9 cellular contexts compared by ENCODE assay signal in genomic region chr7:131103997-131104396, GRCh38.
A peak's percentile ranks its signal among the peaks of the same experiment; 100 is the strongest.
DNase-seq lines count a peak whose midpoint lies in the region; ATAC-seq, FAIRE-seq and TF ChIP-seq lines count a peak whose summit lies in the region.
"Had no signal": no experiment of that assay in that cellular context is flagged by ENCODE, and none has a peak within 500 bp of the region (broad histone marks: within the 10 kb centered on the region; RNA-seq: fewer than 3 reads in every experiment).

No MANE protein-coding gene starts in this region.

- H3K79me2 ChIP-seq in astrocyte (ENCODE audit: insufficient read depth, low read length) = peaks cover 5% of the 10 kb centered on the region

- TF ChIP-seq POLR2A in GM18505 (IDR thresholded peaks at IDR 0.05; ENCODE audit: borderline replicate concordance, extremely low read depth, insufficient read depth, insufficient read length) = no peak

- no peak for TF ChIP-seq CTCF in left ventricle myocardium inferior (IDR thresholded peaks at IDR 0.05; ENCODE audit: borderline replicate concordance)
- no peak for TF ChIP-seq CTCF in astrocyte (IDR thresholded peaks at IDR 0.05; ENCODE audit: insufficient read depth, low read depth, low read length)
- no peak for TF ChIP-seq CTCF in WERI-Rb-1 (IDR thresholded peaks at IDR 0.05; ENCODE audit: low read depth, low read length)

- H2AFZ ChIP-seq in astrocyte (ENCODE audit: low read depth, low read length) = no peak overlapping the region

- no peaks in the 10 kb centered on the region for H3K9me3 ChIP-seq in left ventricle myocardium inferior (replicated peaks)
- no peaks in the 10 kb centered on the region for H3K9me3 ChIP-seq in astrocyte (ENCODE audit: insufficient read depth, low read depth, low read length)
- no peaks in the 10 kb centered on the region for H3K9me3 ChIP-seq in WERI-Rb-1 (ENCODE audit: severe bottlenecking)

- H3K4me1 ChIP-seq in left ventricle myocardium inferior (peaks cover 92% of the 10 kb centered on the region), astrocyte (ENCODE audit: insufficient read depth, low read length) (peaks cover 19% of the 10 kb centered on the region)

- H3K4me3 Mint-ChIP-seq in astrocyte (ENCODE audit: unreplicated experiment) = peak overlapping the region; percentile 93

- H3K4me3 ChIP-seq in left ventricle myocardium inferior (peak overlapping the region; percentile 91), astrocyte (ENCODE audit: insufficient read depth, low read depth, low read length) (no peak overlapping the region), WERI-Rb-1 (ENCODE audit: low read depth, low read length) (no peak overlapping the region)

- H3K27me3 ChIP-seq in left ventricle myocardium inferior (ENCODE audit: low read depth) = no peaks in the 10 kb centered on the region
- H3K27me3 ChIP-seq in astrocyte (ENCODE audit: insufficient read depth, low read length) = no peaks in the 10 kb centered on the region
- H3K27me3 ChIP-seq in WERI-Rb-1 (ENCODE audit: insufficient read depth, low read depth, severe bottlenecking) = peaks cover 17% of the 10 kb centered on the region

- no peaks in the 10 kb centered on the region for H3K27me3 Mint-ChIP-seq in astrocyte (ENCODE audit: low read depth, unreplicated experiment)

- no peak overlapping the region for H3K9ac ChIP-seq in astrocyte (ENCODE audit: low read length)

- H3K36me3 ChIP-seq in left ventricle myocardium inferior (peaks cover 24% of the 10 kb centered on the region), astrocyte (ENCODE audit: insufficient read depth, low read length) (no peaks in the 10 kb centered on the region), WERI-Rb-1 (no peaks in the 10 kb centered on the region)

- H3K27ac Mint-ChIP-seq in astrocyte (ENCODE audit: unreplicated experiment) = peak overlapping the region; percentile 72

- no peaks in the 10 kb centered on the region for H3K9me3 Mint-ChIP-seq in astrocyte (ENCODE audit: unreplicated experiment)

- H3K4me1 Mint-ChIP-seq in astrocyte (ENCODE audit: low read depth, unreplicated experiment) = peaks cover 30% of the 10 kb centered on the region

- peak overlapping the region; percentile 0 for H3K4me2 ChIP-seq in astrocyte (ENCODE audit: low read length)

- peaks cover 16% of the 10 kb centered on the region for H3K36me3 Mint-ChIP-seq in astrocyte (ENCODE audit: low read depth, unreplicated experiment)

- no peak for ATAC-seq in left cardiac atrium
- no peak for ATAC-seq in HG03442 (IDR thresholded peaks at IDR 0.05; ENCODE audit: unreplicated experiment)
- no peak for ATAC-seq in GM18505 (IDR thresholded peaks at IDR 0.05; ENCODE audit: unreplicated experiment)

- intact Hi-C loops in left ventricle myocardium inferior (cut with micrococcal nuclease) = loop anchor here (10.0 kb wide), 1 partner anchor 201 kb away; no protein-coding TSS in a partner anchor
- intact Hi-C loops in left cardiac atrium (cut with DNase I) = no loop called here

- H3K27ac ChIP-seq in left ventricle myocardium inferior (replicated peaks) = peak overlapping the region; percentile 99
- no peak overlapping the region for H3K27ac ChIP-seq in astrocyte (ENCODE audit: low read depth, low read length)
- no peak overlapping the region for H3K27ac ChIP-seq in WERI-Rb-1

- DNase-seq in left ventricle myocardium inferior = no peak
- DNase-seq in left cardiac atrium = no peak
- peak; percentile 90 for DNase-seq in astrocyte (ENCODE audit: low read depth)
- DNase-seq in medulla oblongata (ENCODE audit: extremely low spot score) = peak; percentile 33
- peak; percentile 5 for DNase-seq in urothelium cell line (ENCODE audit: low spot score)
- no peak for DNase-seq in WERI-Rb-1

- peaks cover 34% of the 10 kb centered on the region for H4K20me1 ChIP-seq in astrocyte (ENCODE audit: insufficient read depth, low read length)

- FAIRE-seq in astrocyte (lab: Jason Lieb, UNC) (peak; percentile 13), urothelium cell line (lab: Jason Lieb, UNC) (no peak)
- FAIRE-seq: endothelial cell of umbilical vein had no signal

Comparison
In these comparisons a context has a peak if more than half of its experiments do, and no peak if none do; other contexts are left out.
1. DNase-seq: peak in astrocyte (single experiment), medulla oblongata (single experiment) and urothelium cell line (single experiment); none in left ventricle myocardium inferior (single experiment), left cardiac atrium (single experiment) and WERI-Rb-1 (single experiment).